In the genomic region with DNA sequence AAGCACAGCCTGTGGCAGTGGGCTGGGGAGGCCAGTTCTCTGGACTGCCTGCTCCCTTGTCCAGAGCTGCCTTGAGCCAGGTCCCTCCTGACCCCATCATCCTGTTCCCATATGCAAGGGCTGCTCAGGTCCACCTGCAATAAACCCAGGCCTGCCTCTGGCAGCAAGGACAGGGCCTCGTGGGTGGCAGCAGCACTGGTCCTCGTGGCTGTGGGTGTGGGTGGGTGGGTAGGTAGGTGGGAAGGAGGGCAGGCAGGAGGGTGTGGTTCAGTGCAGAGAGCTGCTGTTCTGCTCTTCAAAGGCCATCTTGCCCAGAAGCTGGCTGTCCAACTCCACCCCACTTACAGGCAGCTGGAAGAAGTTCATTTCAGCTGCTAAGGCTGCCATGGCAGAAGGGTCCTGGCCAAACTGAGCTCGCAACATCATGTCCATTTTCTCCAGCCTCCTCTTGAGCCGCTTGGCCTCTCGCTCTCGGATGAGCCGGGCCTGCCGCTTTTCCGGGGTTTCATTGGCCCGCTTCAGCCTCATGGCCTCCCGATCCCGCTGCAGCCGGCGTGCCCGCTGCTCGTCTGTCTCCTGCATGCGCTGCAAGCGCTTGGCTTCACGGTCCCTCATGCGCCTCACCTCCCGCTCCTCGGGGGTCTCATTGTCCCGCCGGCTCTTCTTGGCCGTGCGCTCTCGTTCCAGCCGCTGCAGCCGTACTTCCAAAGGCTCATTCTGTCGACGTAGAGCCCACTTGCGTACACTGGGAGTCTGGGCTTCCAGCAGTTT, we compare ENCODE assay signal across 19 cellular contexts. TPM values are rescaled to one million over a fixed set of nuclear protein-coding genes. Genes with fewer than 3 reads are reported as not detected.
A peak's percentile ranks its signal among the peaks of the same experiment; 100 is the strongest.
DNase-seq lines count a peak whose midpoint lies in the region; ATAC-seq and TF ChIP-seq lines count a peak whose summit lies in the region.
"Had no signal": no experiment of that assay in that cellular context is flagged by ENCODE, and none has a peak within 500 bp of the region (broad histone marks: within the 10 kb centered on the region; RNA-seq: fewer than 3 reads in every experiment).

No MANE protein-coding gene starts in this region.

- no peak overlapping the region for H2BK120ac ChIP-seq in IMR-90 (ENCODE audit: low read depth, low read length)

- peak overlapping the region; percentile 60 for H3K27ac Mint-ChIP-seq in activated naive CD4-positive, alpha-beta T cell treated with anti-CD3 and anti-CD28 coated beads, Interleukin-2, amount 10 ng/mL, durations not matched to agents 7 days and 5 days
- H3K27ac Mint-ChIP-seq: HFFc6 had no signal

- H4K20me1 ChIP-seq in IMR-90 (ENCODE audit: insufficient read depth, low read length) = peaks cover 17% of the 10 kb centered on the region

- H4K91ac ChIP-seq in IMR-90 (ENCODE audit: insufficient read depth, low read depth, low read length) = no peak overlapping the region

- CTCF ChIA-PET in activated naive CD4-positive, alpha-beta T cell treated with anti-CD3 and anti-CD28 coated beads, Interleukin-2, amount 10 ng/mL, durations not matched to agents 7 days and 5 days (lab: Charles Lee) = no interaction called here
- CTCF ChIA-PET in IMR-90 (lab: Yijun Ruan, JAX) = no interaction called here

- no peak for TF ChIP-seq CTCF in IMR-90 (conservative IDR thresholded peaks at IDR 0.05; ENCODE audit: low read depth, low read length)
- TF ChIP-seq CTCF in esophagus muscularis mucosa (IDR thresholded peaks at IDR 0.05) = no peak
- no peak for TF ChIP-seq CTCF in sigmoid colon (IDR thresholded peaks at IDR 0.05)

- no peak overlapping the region for H2AK9ac ChIP-seq in IMR-90 (replicated peaks; ENCODE audit: low read depth, low read length, poor library complexity)

- H3K4me3 Mint-ChIP-seq in activated naive CD4-positive, alpha-beta T cell treated with anti-CD3 and anti-CD28 coated beads, Interleukin-2, amount 10 ng/mL, durations not matched to agents 7 days and 5 days = no peak overlapping the region
- H3K4me3 Mint-ChIP-seq: HFFc6 had no signal

- ATAC-seq in IMR-90 (ENCODE audit: low read depth) (no peak), SK-N-SH treated with all-trans-retinoic acid at 6 μM for 48 hours (no peak), GM21825 (IDR thresholded peaks at IDR 0.05; ENCODE audit: unreplicated experiment) (no peak)

- no peak overlapping the region for H3K14ac ChIP-seq in IMR-90 (replicated peaks; ENCODE audit: low read depth, low read length)

- DNase-seq in activated naive CD4-positive, alpha-beta T cell treated with anti-CD3 and anti-CD28 coated beads, Interleukin-2, amount 10 ng/mL, durations not matched to agents 7 days and 5 days = no peak
- DNase-seq in activated naive CD4-positive, alpha-beta T cell (lab: John Stamatoyannopoulos, UW) = no peak
- DNase-seq in IMR-90 = no peak
- DNase-seq in esophagus muscularis mucosa (ENCODE audit: extremely low spot score) = no peak
- DNase-seq in sigmoid colon = peak; percentile 51
- no peak for DNase-seq in epidermal melanocyte (ENCODE audit: insufficient read length, low spot score)
- DNase-seq: DND-41, HFFc6, Karpas-422, MG63, NCI-H1092, NCI-H146, NCI-H2081, NCI-H510A, NCI-H774 had no signal

- intact Hi-C loops in IMR-90 (cut with micrococcal nuclease) (no loop called here), esophagus muscularis mucosa (cut with DNase I) (no loop called here), sigmoid colon (cut with DNase I) (no loop called here)

- POLR2A ChIA-PET in IMR-90 (lab: Charles Lee; ENCODE audit: unreplicated experiment) = no interaction called here

- no peak overlapping the region for H2AK5ac ChIP-seq in IMR-90 (ENCODE audit: low read depth, low read length)

- in situ Hi-C loops in IMR-90 (cut with MboI; ENCODE audit: low sequenced_read_pairs) = no loop called here

- peaks cover 34% of the 10 kb centered on the region for H3K36me3 ChIP-seq in IMR-90 (ENCODE audit: control insufficient read depth, insufficient read depth, low read length)
- peaks cover 27 to 73% (median 54%) of the 10 kb centered on the region in 4 donors for H3K36me3 ChIP-seq in esophagus muscularis mucosa
- H3K36me3 ChIP-seq in sigmoid colon = peaks cover 2 to 62% (median 18%) of the 10 kb centered on the region in 4 donors
- H3K36me3 ChIP-seq: MG63 had no signal

- WGBS in IMR-90 (ENCODE audit: extremely low coverage in 2 of 2, insufficient read length in 1 of 2), 2 experiments = 100% methylated on average over 9 of the region's 32 CpGs; no CpG with 5 or more reads in 1 of the 2 experiments
- WGBS in esophagus muscularis mucosa = 96% methylated on average over 30 of the region's 32 CpGs
- WGBS in sigmoid colon, 2 donors = 94 to 95% methylated on average over 32 of the region's 32 CpGs

- no peak overlapping the region for H3K4ac ChIP-seq in IMR-90 (ENCODE audit: low read depth, low read length)

- H3K9me3 ChIP-seq in IMR-90 (ENCODE audit: control insufficient read depth, insufficient read depth, low read length) = no peaks in the 10 kb centered on the region
- H3K9me3 ChIP-seq in esophagus muscularis mucosa = no peaks in the 10 kb centered on the region
- H3K9me3 ChIP-seq in sigmoid colon = no peaks in the 10 kb centered on the region
- H3K9me3 ChIP-seq: BLaER1 treated with 17β-estradiol and CSF1 and Interleukin-3, amounts not matched to agents 10 nM and 100 nM; MG63 had no signal

- no peak overlapping the region for H3K4me2 ChIP-seq in IMR-90 (ENCODE audit: low read depth, low read length)
- H3K4me2 ChIP-seq: BLaER1 treated with 17β-estradiol and CSF1 and Interleukin-3, amounts not matched to agents 10 nM and 100 nM had no signal

- H4K5ac ChIP-seq in IMR-90 (ENCODE audit: low read depth, low read length) = no peak overlapping the region

- H3K27me3 Mint-ChIP-seq in activated naive CD4-positive, alpha-beta T cell treated with anti-CD3 and anti-CD28 coated beads, Interleukin-2, amount 10 ng/mL, durations not matched to agents 7 days and 5 days = no peaks in the 10 kb centered on the region

- H3K27ac ChIP-seq in IMR-90 (ENCODE audit: insufficient read depth, low read length) (no peak overlapping the region), esophagus muscularis mucosa (replicated peaks in 1 of 4) (peak overlapping the region; percentile 32 to 58 (median 52)), sigmoid colon (peak overlapping the region in 1 of 4 donors; percentile 41)
- H3K27ac ChIP-seq: BLaER1 treated with 17β-estradiol and CSF1 and Interleukin-3, amounts not matched to agents 10 nM and 100 nM; RWPE1 had no signal

- no peak overlapping the region for H3K18ac ChIP-seq in IMR-90 (ENCODE audit: low read depth, low read length)

- TF ChIP-seq POLR2A in IMR-90 (IDR thresholded peaks at IDR 0.05; ENCODE audit: low read depth, low read length) (no peak), esophagus muscularis mucosa (IDR thresholded peaks at IDR 0.05; ENCODE audit: low read depth) (no peak), sigmoid colon (IDR thresholded peaks at IDR 0.05) (no peak)

- H3K4me1 ChIP-seq in IMR-90 (ENCODE audit: control insufficient read depth, insufficient read depth, low read length) (no peaks in the 10 kb centered on the region), esophagus muscularis mucosa (peaks cover 16 to 27% (median 17%) of the 10 kb centered on the region in 4 donors), sigmoid colon (peaks cover 0 to 10% (median 5%) of the 10 kb centered on the region in 4 donors)
- H3K4me1 ChIP-seq: BLaER1 treated with 17β-estradiol and CSF1 and Interleukin-3, amounts not matched to agents 10 nM and 100 nM had no signal

- H2BK5ac ChIP-seq in IMR-90 (ENCODE audit: low read depth, low read length, poor library complexity, severe bottlenecking) = no peak overlapping the region

- H2BK15ac ChIP-seq in IMR-90 (ENCODE audit: low read depth, low read length) = no peak overlapping the region

- H3K79me1 ChIP-seq in IMR-90 (ENCODE audit: low read depth in 1 of 2, low read length in 2 of 2) = peaks cover 19 to 39% of the 10 kb centered on the region in 2 experiments

- H3K9me1 ChIP-seq in IMR-90 (ENCODE audit: insufficient read depth, low read length) = peaks cover 10% of the 10 kb centered on the region

- H3K4me3 ChIP-seq in IMR-90 (ENCODE audit: insufficient read depth, low read depth, low read length) = no peak overlapping the region
- H3K4me3 ChIP-seq in esophagus muscularis mucosa = no peak overlapping the region
- no peak overlapping the region for H3K4me3 ChIP-seq in sigmoid colon
- H3K4me3 ChIP-seq: BLaER1 treated with 17β-estradiol and CSF1 and Interleukin-3, amounts not matched to agents 10 nM and 100 nM; MG63 had no signal

- no peak overlapping the region for H2BK20ac ChIP-seq in IMR-90 (ENCODE audit: low read depth, low read length)

- H4K8ac ChIP-seq in IMR-90 (ENCODE audit: low read depth in 2 of 2, low read length in 2 of 2) = no peak overlapping the region

- no peak for TF ChIP-seq RAD21 in IMR-90 (IDR thresholded peaks at IDR 0.05; ENCODE audit: low read length)

- H3K27me3 ChIP-seq in IMR-90 (ENCODE audit: control insufficient read depth, insufficient read depth, low read length) = no peaks in the 10 kb centered on the region
- no peaks in the 10 kb centered on the region for H3K27me3 ChIP-seq in esophagus muscularis mucosa
- no peaks in the 10 kb centered on the region for H3K27me3 ChIP-seq in sigmoid colon
- H3K27me3 ChIP-seq: BLaER1 treated with 17β-estradiol and CSF1 and Interleukin-3, amounts not matched to agents 10 nM and 100 nM; MG63 had no signal

- H3K9me3 Mint-ChIP-seq in activated naive CD4-positive, alpha-beta T cell treated with anti-CD3 and anti-CD28 coated beads, Interleukin-2, amount 10 ng/mL, durations not matched to agents 7 days and 5 days = no peaks in the 10 kb centered on the region
- H3K9me3 Mint-ChIP-seq: HFFc6 had no signal

- H3K4me1 Mint-ChIP-seq in activated naive CD4-positive, alpha-beta T cell treated with anti-CD3 and anti-CD28 coated beads, Interleukin-2, amount 10 ng/mL, durations not matched to agents 7 days and 5 days = peaks cover 11% of the 10 kb centered on the region

- TF ChIP-seq EP300 in esophagus muscularis mucosa (IDR thresholded peaks at IDR 0.05) = no peak
- TF ChIP-seq EP300 in sigmoid colon (IDR thresholded peaks at IDR 0.05) = no peak

- no peak overlapping the region for H3K23ac ChIP-seq in IMR-90 (ENCODE audit: low read depth, low read length)

- peaks cover 32% of the 10 kb centered on the region for H3K36me3 Mint-ChIP-seq in activated naive CD4-positive, alpha-beta T cell treated with anti-CD3 and anti-CD28 coated beads, Interleukin-2, amount 10 ng/mL, durations not matched to agents 7 days and 5 days

- peak overlapping the region; percentile 17 for H2AFZ ChIP-seq in IMR-90 (replicated peaks; ENCODE audit: low read length, poor library complexity)

- H3K56ac ChIP-seq in IMR-90 (ENCODE audit: extremely low read depth, insufficient read depth, low read length) = no peak overlapping the region

- dilution Hi-C loops in IMR-90 (cut with HindIII; ENCODE audit: low sequenced_read_pairs, unreplicated experiment) = no loop called here

- BruUV-seq in IMR-90 (replicated peaks; lab: Mats Ljungman, UMichigan) = no TSS peak

- no peak overlapping the region for H3K9ac ChIP-seq in IMR-90 (ENCODE audit: low read depth, low read length)
- H3K9ac ChIP-seq: BLaER1 treated with 17β-estradiol and CSF1 and Interleukin-3, amounts not matched to agents 10 nM and 100 nM had no signal

RNA-seq across cellular contexts. Expression of a gene that starts 14.2 kb away (rescaled TPM):
- total RNA-seq in IMR-90 (2012; rRNA removed) (5.2 and 5.8 TPM in 2 replicates), esophagus muscularis mucosa (10 to 100 TPM; 32.8 to 54.6 (median 42.9) TPM), sigmoid colon (10 to 100 TPM; 22.8 to 25.0 (median 24.4) TPM)
- polyA plus RNA-seq in IMR-90 (2012; rRNA removed) (8.0 and 9.2 TPM in 2 replicates), sigmoid colon (10 to 100 TPM in 1 of 3 donors, 1 to 10 TPM in 2; 6.6 to 13.8 (median 8.1) TPM)
- 2.8 and 3.7 TPM in 2 replicates for polyA plus RNA-seq in IMR-90 (2012; cell fraction: cytosol; rRNA removed)
- polyA plus RNA-seq in IMR-90 (2012; cell fraction: nucleus; rRNA removed; ENCODE audit: low replicate concordance) = 14.7 and 27.7 TPM in 2 replicates

RNA-seq across cellular contexts. Expression of a gene that starts 24.0 kb away (rescaled TPM):
- 4.4 and 5.9 TPM in 2 replicates for total RNA-seq in IMR-90 (2012; rRNA removed)
- 5.8 and 6.0 TPM in 2 replicates for polyA plus RNA-seq in IMR-90 (2012; rRNA removed)
- polyA plus RNA-seq in IMR-90 (2012; cell fraction: cytosol; rRNA removed) = 6.9 and 8.2 TPM in 2 replicates
- polyA plus RNA-seq in IMR-90 (2012; cell fraction: nucleus; rRNA removed; ENCODE audit: low replicate concordance) = 14.0 and 15.1 TPM in 2 replicates
- total RNA-seq in esophagus muscularis mucosa = 1 to 10 TPM; 2.1 to 6.5 (median 5.9) TPM
- total RNA-seq in sigmoid colon = 1 to 10 TPM; 2.3 to 9.5 (median 7.5) TPM
- 10 to 100 TPM in 2 of 3 donors, 1 to 10 TPM in 1; 10.0 to 16.8 (median 11.8) TPM for polyA plus RNA-seq in sigmoid colon

RNA-seq across cellular contexts. Expression of a gene that starts 35.4 kb away (rescaled TPM):
- total RNA-seq in IMR-90 (2012; rRNA removed) (175 and 186 TPM in 2 replicates), esophagus muscularis mucosa (100 to 1,000 TPM; 132 to 186 (median 166) TPM), sigmoid colon (100 to 1,000 TPM; 117 to 176 (median 170) TPM)
- polyA plus RNA-seq in IMR-90 (2012; rRNA removed) (122 and 134 TPM in 2 replicates), sigmoid colon (100 to 1,000 TPM; 133 to 182 (median 155) TPM)
- 52.7 and 72.3 TPM in 2 replicates for polyA plus RNA-seq in IMR-90 (2012; cell fraction: cytosol; rRNA removed)
- polyA plus RNA-seq in IMR-90 (2012; cell fraction: nucleus; rRNA removed; ENCODE audit: low replicate concordance) = 112 and 358 TPM in 2 replicates

RNA-seq across cellular contexts. Expression of a gene that starts 51.3 kb away (rescaled TPM):
- total RNA-seq in IMR-90 (2012; rRNA removed) (86.1 and 86.7 TPM in 2 replicates), esophagus muscularis mucosa (10 to 100 TPM; 45.9 to 56.9 (median 51.5) TPM), sigmoid colon (10 to 100 TPM; 34.9 to 57.3 (median 51.1) TPM)
- polyA plus RNA-seq in IMR-90 (2012; rRNA removed) (45.7 and 48.3 TPM in 2 replicates), sigmoid colon (10 to 100 TPM; 12.6 to 32.1 (median 23.6) TPM)
- 20.5 and 25.0 TPM in 2 replicates for polyA plus RNA-seq in IMR-90 (2012; cell fraction: cytosol; rRNA removed)
- 22.9 and 121 TPM in 2 replicates for polyA plus RNA-seq in IMR-90 (2012; cell fraction: nucleus; rRNA removed; ENCODE audit: low replicate concordance)
